Comparison of ENCODE assay signal across 14 cellular contexts in the genomic region with DNA sequence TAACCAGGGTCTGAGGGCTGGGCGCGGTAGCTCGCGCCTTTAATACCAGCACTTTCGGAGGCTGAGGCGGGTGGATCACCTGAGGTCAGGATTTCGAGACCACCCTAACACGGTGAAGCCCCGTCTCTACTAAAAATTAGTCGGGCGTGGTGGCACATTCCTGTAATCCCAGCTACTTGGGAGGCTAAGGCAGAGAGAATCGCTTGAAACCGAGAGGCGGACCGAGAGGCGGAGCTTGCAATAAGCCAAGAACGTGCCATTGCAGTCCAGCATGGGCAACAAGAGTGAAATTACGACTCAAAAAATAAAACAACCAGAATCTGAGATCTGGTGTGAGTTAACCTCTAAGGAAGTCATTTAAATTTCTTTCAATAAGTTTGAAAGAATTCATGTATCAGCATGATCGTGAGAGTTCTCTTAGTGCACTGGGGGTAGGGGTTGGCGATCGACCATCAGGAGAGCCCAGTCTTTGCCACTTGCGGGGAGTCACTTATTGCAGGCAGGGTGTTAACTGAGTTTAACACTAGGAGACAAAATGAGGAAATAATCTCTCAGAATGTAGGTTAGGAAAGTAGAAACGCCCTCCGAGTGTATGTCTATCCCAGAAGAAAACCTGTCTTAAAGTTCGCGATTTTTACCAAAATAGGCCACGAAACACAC.
DNase-seq lines count a peak whose midpoint lies in the region; ATAC-seq and TF ChIP-seq lines count a peak whose summit lies in the region.
"Had no signal": no experiment of that assay in that cellular context is flagged by ENCODE, and none has a peak within 500 bp of the region (broad histone marks: within the 10 kb centered on the region; RNA-seq: fewer than 3 reads in every experiment).

No MANE protein-coding gene starts in this region.

- POLR2A ChIA-PET in SK-N-SH (lab: Yijun Ruan, JAX) = no interaction called here
- POLR2A ChIA-PET in WTC11 (lab: Charles Lee) = no interaction called here

- peak overlapping the region; percentile 83 for H3K4me3 Mint-ChIP-seq in WTC11
- H3K4me3 Mint-ChIP-seq: activated T-helper 17 cell treated with anti-CD3 and anti-CD28 coated beads, Interleukin-2, amount 50 U/mL, for 72 hours had no signal

- ATAC-seq in SK-N-SH treated with all-trans-retinoic acid at 6 μM for 48 hours (no peak), WTC11 (peak; percentile 4; the same call in 1 of the 2 replicates), HG03196 (IDR thresholded peaks at IDR 0.05; ENCODE audit: unreplicated experiment) (no peak), HG03439 (IDR thresholded peaks at IDR 0.05; ENCODE audit: unreplicated experiment) (no peak)
- ATAC-seq: A549; activated T-helper 17 cell treated with anti-CD3 and anti-CD28 coated beads, Interleukin-2, amount 50 U/mL, for 72 hours; lower lobe of right lung had no signal

- no peaks in the 10 kb centered on the region for H3K79me1 ChIP-seq in neuronal stem cell (ENCODE audit: low read depth, low read length)

- WGBS in SK-N-SH (ENCODE audit: low lambda C conversion rate) = 33% methylated on average over 27 of the region's 27 CpGs
- WGBS in neuronal stem cell (ENCODE audit: extremely low coverage in 2 of 2, insufficient read length in 2 of 2, insufficient replicate concordance in 1 of 2), 2 donors = no CpG with 5 or more reads among the region's 27 CpGs

- H2AFZ ChIP-seq in SK-N-SH (ENCODE audit: low read depth) (peak overlapping the region; percentile 52; the same call in 1 of the 2 replicates), neuronal stem cell (ENCODE audit: low read length) (peak overlapping the region; percentile 69)

- TF ChIP-seq EP300 in SK-N-SH (IDR thresholded peaks at IDR 0.05; ENCODE audit: borderline replicate concordance in 1 of 2, low read depth in 1 of 2, low read length in 1 of 2) = no peak

- H4K91ac ChIP-seq in neuronal stem cell (ENCODE audit: low read depth, low read length, poor library complexity) = no peak overlapping the region

- no peaks in the 10 kb centered on the region for H4K20me1 ChIP-seq in SK-N-SH (ENCODE audit: insufficient read depth)

- no peaks in the 10 kb centered on the region for H3K9me3 Mint-ChIP-seq in WTC11
- H3K9me3 Mint-ChIP-seq: activated T-helper 17 cell treated with anti-CD3 and anti-CD28 coated beads, Interleukin-2, amount 50 U/mL, for 72 hours had no signal

- peaks cover 5% of the 10 kb centered on the region for H3F3A ChIP-seq in SK-N-SH (replicated peaks; ENCODE audit: insufficient read depth)

- no peaks in the 10 kb centered on the region for H3K4me1 ChIP-seq in SK-N-SH (ENCODE audit: control insufficient read depth in 1 of 2, insufficient read depth in 2 of 2, low read depth in 1 of 2, low read length in 1 of 2)
- no peaks in the 10 kb centered on the region for H3K4me1 ChIP-seq in neuronal stem cell (ENCODE audit: control insufficient read depth in 2 of 2, insufficient read depth in 1 of 2, low read depth in 1 of 2, low read length in 2 of 2)
- H3K4me1 ChIP-seq: sigmoid colon had no signal

- H3K79me2 ChIP-seq in SK-N-SH (ENCODE audit: insufficient read depth) = no peaks in the 10 kb centered on the region

- H3K18ac ChIP-seq in neuronal stem cell (ENCODE audit: low read length) = no peak overlapping the region

- H3K4me1 Mint-ChIP-seq in WTC11 = peaks cover 10% of the 10 kb centered on the region
- H3K4me1 Mint-ChIP-seq: activated T-helper 17 cell treated with anti-CD3 and anti-CD28 coated beads, Interleukin-2, amount 50 U/mL, for 72 hours had no signal

- H2AK5ac ChIP-seq in neuronal stem cell (ENCODE audit: low read depth, low read length) = no peak overlapping the region

- H3K9me3 ChIP-seq in SK-N-SH = no peaks in the 10 kb centered on the region
- no peaks in the 10 kb centered on the region for H3K9me3 ChIP-seq in neuronal stem cell (replicated peaks in 1 of 2; ENCODE audit: control insufficient read depth in 2 of 2, insufficient read depth in 1 of 2, low read depth in 1 of 2, low read length in 2 of 2)
- H3K9me3 ChIP-seq: A549, lower lobe of right lung had no signal

- CTCF ChIA-PET in SK-N-SH (lab: Yijun Ruan, JAX) (interaction anchor here (0.5 to 2.7 kb wide), 5 partner anchors 8 to 367 kb away, joined by 3 to 12 read pairs (median 3); no protein-coding TSS in a partner anchor), WTC11 (lab: Charles Lee) (interaction anchor here (0.5 to 3.0 kb wide), 8 partner anchors 62 to 549 kb away, joined by 3 to 13 read pairs (median 3); no protein-coding TSS in a partner anchor)

- H3K27ac ChIP-seq in SK-N-SH (ENCODE audit: low read depth in 2 of 2, low read length in 1 of 2) (no peak overlapping the region), neuronal stem cell (replicated peaks; ENCODE audit: low read length) (no peak overlapping the region)
- H3K27ac ChIP-seq: A549, lower lobe of right lung, sigmoid colon had no signal

- peaks cover 57% of the 10 kb centered on the region for H3K27me3 ChIP-seq in SK-N-SH (ENCODE audit: insufficient read depth)
- peaks cover 0 to 36% (median 31%) of the 10 kb centered on the region in 3 experiments for H3K27me3 ChIP-seq in neuronal stem cell (ENCODE audit: control insufficient read depth in 3 of 3, insufficient read depth in 3 of 3, low read depth in 1 of 3, low read length in 3 of 3)

- no peak overlapping the region for H2BK5ac ChIP-seq in neuronal stem cell (ENCODE audit: low read length)

- no peak overlapping the region for H3K27ac Mint-ChIP-seq in WTC11
- H3K27ac Mint-ChIP-seq: activated T-helper 17 cell treated with anti-CD3 and anti-CD28 coated beads, Interleukin-2, amount 50 U/mL, for 72 hours had no signal

- H2BK120ac ChIP-seq in neuronal stem cell (ENCODE audit: low read depth, low read length) = no peak overlapping the region

- no peak overlapping the region for H3K23ac ChIP-seq in neuronal stem cell (ENCODE audit: low read depth, low read length, poor library complexity)

- H2BK12ac ChIP-seq in neuronal stem cell (ENCODE audit: low read length) = no peak overlapping the region

- TF ChIP-seq CTCF in SK-N-SH (IDR thresholded peaks at IDR 0.05) (no peak), WTC11 (IDR thresholded peaks at IDR 0.05) (no peak), fibroblast of mammary gland (conservative IDR thresholded peaks at IDR 0.05; ENCODE audit: control insufficient read depth, insufficient read depth, low read depth, low read length) (no peak)

- no peaks in the 10 kb centered on the region for H3K36me3 Mint-ChIP-seq in WTC11

- H3K14ac ChIP-seq in neuronal stem cell (ENCODE audit: low read length) = no peak overlapping the region

- H3K4ac ChIP-seq in neuronal stem cell (ENCODE audit: low read length) = no peak overlapping the region

- H3K9ac ChIP-seq in SK-N-SH (no peak overlapping the region), neuronal stem cell (ENCODE audit: low read depth, low read length, poor library complexity) (no peak overlapping the region)

- H4K8ac ChIP-seq in neuronal stem cell (ENCODE audit: low read depth, low read length) = no peak overlapping the region

- H3K27me3 Mint-ChIP-seq in WTC11 (ENCODE audit: low read depth) = peaks cover 74% of the 10 kb centered on the region

- no peak overlapping the region; the same call in 1 of the 2 replicates for H3K4me2 ChIP-seq in SK-N-SH
- H3K4me2 ChIP-seq in neuronal stem cell (ENCODE audit: insufficient read depth, low read length, poor library complexity, severe bottlenecking) = peak overlapping the region; percentile 41
- H3K4me2 ChIP-seq: A549 had no signal

- H3K9me2 ChIP-seq in SK-N-SH = no peaks in the 10 kb centered on the region

- H2BK15ac ChIP-seq in neuronal stem cell (ENCODE audit: low read length) = no peak overlapping the region

- no peaks in the 10 kb centered on the region for H3K36me3 ChIP-seq in SK-N-SH (replicated peaks in 1 of 2; ENCODE audit: control insufficient read depth in 1 of 2, insufficient read depth in 2 of 2, low read length in 1 of 2)
- H3K36me3 ChIP-seq in neuronal stem cell (replicated peaks in 1 of 2; ENCODE audit: control insufficient read depth in 2 of 2, insufficient read depth in 2 of 2, low read length in 2 of 2) = no peaks in the 10 kb centered on the region
- H3K36me3 ChIP-seq: lower lobe of right lung, sigmoid colon had no signal

- no peak for DNase-seq in SK-N-SH
- no peak for DNase-seq in WTC11 (ENCODE audit: low spot score)
- DNase-seq in fibroblast of mammary gland (ENCODE audit: low read depth) = no peak
- DNase-seq in neuronal stem cell (ENCODE audit: low spot score) = no peak
- no peak for DNase-seq in NAMALWA (ENCODE audit: low spot score)
- DNase-seq: lower lobe of right lung, MM.1S, NCI-H524 treated with DMSO at 0.1 percent for 48 hours, sigmoid colon had no signal

- TF ChIP-seq RAD21 in SK-N-SH (IDR thresholded peaks at IDR 0.05; ENCODE audit: low read length) = no peak

- H3K4me3 ChIP-seq in SK-N-SH (ENCODE audit: low read depth in 2 of 2, low read length in 1 of 2) (no peak overlapping the region), fibroblast of mammary gland (ENCODE audit: control insufficient read depth, low read depth, low read length) (peak overlapping the region; percentile 40), neuronal stem cell (ENCODE audit: low read length in 2 of 2) (peak overlapping the region; percentile 31 to 34)
- H3K4me3 ChIP-seq: A549, lower lobe of right lung, sigmoid colon had no signal

TF ChIP-seq in SK-N-SH, 30 proteins besides CTCF, POLR2A, EP300 and RAD21 (continues in another document):
- TF ChIP-seq FOXM1 (IDR thresholded peaks at IDR 0.05; ENCODE audit: low read depth) (no peak), FOXJ3 (CRISPR knock-in tag; IDR thresholded peaks at IDR 0.05) (no peak), NFIC (IDR thresholded peaks at IDR 0.05; ENCODE audit: borderline replicate concordance) (no peak)

TF ChIP-seq in SK-N-SH treated with all-trans-retinoic acid at 6 μM for 48 hours, 23 proteins besides CTCF, POLR2A, EP300 and RAD21 (continues in another document):
- TF ChIP-seq OSR1 (CRISPR knock-in tag; IDR thresholded peaks at IDR 0.05) = no peak
- no peak for TF ChIP-seq ZNF70 (CRISPR knock-in tag; IDR thresholded peaks at IDR 0.05)
- TF ChIP-seq ARNTL (CRISPR knock-in tag; IDR thresholded peaks at IDR 0.05; ENCODE audit: borderline replicate concordance, low read depth) = no peak
- no peak for TF ChIP-seq CSDC2 (CRISPR knock-in tag; IDR thresholded peaks at IDR 0.05)
- TF ChIP-seq ZFP3 (CRISPR knock-in tag; IDR thresholded peaks at IDR 0.05) = no peak
- no peak for TF ChIP-seq ESRRG (CRISPR knock-in tag; IDR thresholded peaks at IDR 0.05)
- TF ChIP-seq SNAI2 (CRISPR knock-in tag; IDR thresholded peaks at IDR 0.05) = no peak
- TF ChIP-seq ISL1 (CRISPR knock-in tag; IDR thresholded peaks at IDR 0.05) = no peak

Comparison
In these comparisons a context has a peak if more than half of its experiments do, and no peak if none do; other contexts are left out.
1. H3K4me3 ChIP-seq: peak in fibroblast of mammary gland (single experiment) and neuronal stem cell (2 of 2); none in SK-N-SH (0 of 2).